9 cellular contexts compared by ENCODE assay signal in the genomic region with DNA sequence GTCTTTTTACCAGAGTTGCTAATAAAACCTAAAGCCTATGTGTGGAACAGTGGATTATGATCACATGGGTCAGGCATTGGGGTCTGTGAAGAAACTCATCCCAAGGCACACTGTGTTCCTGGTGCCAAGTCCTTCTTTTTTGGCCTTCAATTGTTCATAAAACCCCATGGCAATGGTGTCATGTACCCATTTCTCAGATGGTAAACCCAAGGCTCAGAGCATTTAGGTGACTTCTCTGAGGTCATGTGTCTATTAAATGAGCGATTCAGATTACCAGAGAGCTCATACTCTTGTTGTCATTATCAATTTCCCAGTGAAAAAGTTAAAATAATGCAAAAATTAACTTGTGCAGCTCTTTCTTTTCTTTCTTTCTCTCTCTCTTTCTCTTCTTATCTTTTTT.
"Had no signal": no experiment of that assay in that cellular context is flagged by ENCODE, and none has a peak within 500 bp of the region (broad histone marks: within the 10 kb centered on the region; RNA-seq: fewer than 3 reads in every experiment).

No MANE protein-coding gene starts in this region.

- H3K4me1 ChIP-seq: HAP-1 had no signal

- FAIRE-seq: K562 had no signal

- H3K9me3 Mint-ChIP-seq: GM23338 had no signal

- H3K27ac ChIP-seq: HL-60 had no signal

- H3K36me3 ChIP-seq: HAP-1 had no signal

- H3K4me2 ChIP-seq: GM23338 had no signal

- ATAC-seq: HCT116, K562 had no signal

- H3K4me3 ChIP-seq: GM23338, HAP-1, K562 had no signal

- H2AFZ ChIP-seq: GM23338 had no signal

- H3K27ac Mint-ChIP-seq: GM23338, HFFc6 had no signal

- DNase-seq: H7, HFFc6, IMR-90, KG1 had no signal

- H3K4me3 Mint-ChIP-seq: GM23338, HFFc6 had no signal
